ENCODE assay signal across 8 cellular contexts in the genomic region with DNA sequence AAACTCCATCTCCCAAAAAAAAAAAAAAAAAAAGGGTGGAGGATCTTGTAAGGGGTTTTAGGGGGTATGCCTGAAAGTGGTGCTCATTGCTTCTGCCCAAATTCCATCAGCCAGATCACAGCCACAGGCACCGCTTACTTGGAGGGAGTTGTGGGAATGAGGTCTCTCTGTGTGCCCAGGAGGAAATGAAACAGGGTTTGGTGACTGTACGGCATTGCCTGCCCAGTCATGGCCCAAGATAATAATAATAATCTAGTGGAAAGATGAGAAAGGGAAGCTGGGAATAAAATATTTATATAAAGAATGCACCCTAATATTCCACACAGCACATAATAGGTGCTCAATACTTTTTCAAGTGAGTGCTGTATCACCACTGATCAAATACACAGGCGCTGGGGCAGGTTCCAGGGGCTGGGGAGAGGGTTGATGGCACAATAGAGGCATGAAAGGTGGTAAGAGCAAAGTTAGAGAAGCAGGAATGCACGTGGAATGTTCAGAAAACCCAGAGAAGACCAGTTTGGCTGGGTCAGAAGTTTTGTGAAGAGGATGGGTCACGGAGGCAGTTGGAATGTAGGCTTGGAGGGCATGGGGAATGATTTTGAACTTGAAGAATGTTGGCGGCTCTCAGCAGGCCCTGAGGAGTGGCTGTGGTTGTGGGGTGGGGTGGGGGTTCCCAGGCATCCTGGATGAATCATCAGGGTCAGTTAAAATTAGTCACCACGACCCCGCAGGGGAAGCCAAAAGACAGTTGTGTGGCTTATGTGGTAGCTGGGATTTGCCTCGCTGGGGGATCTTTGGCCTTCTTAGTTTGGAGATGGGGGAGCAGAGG. TPM values are rescaled to one million over a fixed set of nuclear protein-coding genes. Genes with fewer than 3 reads are reported as not detected.
A peak's percentile ranks its signal among the peaks of the same experiment; 100 is the strongest.
DNase-seq lines count a peak whose midpoint lies in the region; TF ChIP-seq lines count a peak whose summit lies in the region.

No MANE protein-coding gene starts in this region.

- H3K9ac ChIP-seq in Karpas-422 (ENCODE audit: low read length) = no peak overlapping the region

- H3K9me3 Mint-ChIP-seq in CD14-positive monocyte = peaks cover 0 to 6% (median 0%) of the 10 kb centered on the region in 7 donors

- H3K9me3 ChIP-seq in Karpas-422 (ENCODE audit: low read length) = no peaks in the 10 kb centered on the region

- H3K4me2 ChIP-seq in Karpas-422 (ENCODE audit: low read depth, low read length, poor library complexity, severe bottlenecking) = no peak overlapping the region

- H3K9me2 ChIP-seq in Karpas-422 (replicated peaks; ENCODE audit: insufficient read depth, low read length) = no peaks in the 10 kb centered on the region

- H3K27ac ChIP-seq in Karpas-422 (ENCODE audit: low read length) (no peak overlapping the region), substantia nigra (ENCODE audit: low read depth, low read length, poor library complexity, severe bottlenecking) (no peak overlapping the region)

- in situ Hi-C loops in G401 (cut with HindIII; ENCODE audit: low sequenced_read_pairs) = no loop called here

- peak overlapping the region; percentile 27 to 96 (median 87) for H3K27ac Mint-ChIP-seq in CD14-positive monocyte

- H3K79me2 ChIP-seq in Karpas-422 (ENCODE audit: low read length) = no peaks in the 10 kb centered on the region

- TF ChIP-seq CTCF in CD14-positive monocyte (IDR thresholded peaks at IDR 0.05) = no peak

- H4K20me1 ChIP-seq in Karpas-422 (ENCODE audit: insufficient read depth, low read depth, low read length) = no peaks in the 10 kb centered on the region

- peaks cover 11 to 23% (median 23%) of the 10 kb centered on the region in 3 donors for H3K27me3 Mint-ChIP-seq in CD14-positive monocyte (ENCODE audit: low read depth in 3 of 3)

- H3K36me3 ChIP-seq in Karpas-422 (ENCODE audit: insufficient read depth, low read length) = no peaks in the 10 kb centered on the region

- H3K4me3 ChIP-seq in Karpas-422 (ENCODE audit: low read length) (no peak overlapping the region), skeletal muscle cell (ENCODE audit: low read depth, low read length) (no peak overlapping the region)

- intact Hi-C loops in CD14-positive monocyte (cut with micrococcal nuclease) = loop anchor here (10.0 kb wide), 2 partner anchors 195 to 285 kb away; no protein-coding TSS in a partner anchor

- H2AFZ ChIP-seq in Karpas-422 (ENCODE audit: low read length) = no peak overlapping the region

- H3K4me3 Mint-ChIP-seq in CD14-positive monocyte = no peak overlapping the region

- DNase-seq in CD14-positive monocyte (ENCODE audit: low spot score) (peak; percentile 81), Karpas-422 (peak; percentile 31), fibroblast of the conjunctiva (ENCODE audit: low read depth) (peak; percentile 95), skeletal muscle cell (ENCODE audit: low read depth) (peak; percentile 95), substantia nigra (lab: John Stamatoyannopoulos, UW) (no peak), G401 (ENCODE audit: low spot score) (no peak), DMS79 (lab: John Stamatoyannopoulos, UW) (no peak)
- peak; percentile 75 for DNase-seq in activated CD8-positive, alpha-beta memory T cell treated with anti-CD3 and anti-CD28 coated beads, Interleukin-2, amount 50 U/mL, for 48 hours

- no peaks in the 10 kb centered on the region for H3K27me3 ChIP-seq in Karpas-422 (ENCODE audit: low read length)

- H3K36me3 Mint-ChIP-seq in CD14-positive monocyte = no peaks in the 10 kb centered on the region

- peaks cover 5% of the 10 kb centered on the region; the same call in 1 of the 2 replicates for H3K4me1 ChIP-seq in Karpas-422 (ENCODE audit: low read length)

- H3K4me1 Mint-ChIP-seq in CD14-positive monocyte = peaks cover 45% of the 10 kb centered on the region

RNA-seq across cellular contexts. Expression of a gene that starts 12.5 kb away (rescaled TPM):
- not detected for polyA plus RNA-seq in CD14-positive monocyte
- total RNA-seq in Karpas-422 (2014; rRNA removed; shearing (Covaris generic); ENCODE audit: low replicate concordance) = not detected in 2 replicates
- not detected in 2 replicates for total RNA-seq in G401 (2014; rRNA removed; shearing (Covaris generic))

RNA-seq across cellular contexts. Expression of a gene that starts 18.6 kb away (rescaled TPM):
- 10 to 100 TPM in 1 of 2 donors, 1 to 10 TPM in 1; 7.6 to 13.6 TPM for polyA plus RNA-seq in CD14-positive monocyte
- total RNA-seq in Karpas-422 (2014; rRNA removed; shearing (Covaris generic); ENCODE audit: low replicate concordance) = 0.11 and 0.37 TPM in 2 replicates
- total RNA-seq in G401 (2014; rRNA removed; shearing (Covaris generic)) = 0.03 and 0.12 TPM in 2 replicates

Comparison
In these comparisons a context has a peak if more than half of its experiments do, and no peak if none do; other contexts are left out.
1. DNase-seq: peak in CD14-positive monocyte (single experiment), Karpas-422 (single experiment), activated CD8-positive, alpha-beta memory T cell treated with anti-CD3 and anti-CD28 coated beads, Interleukin-2, amount 50 U/mL, for 48 hours (single experiment), fibroblast of the conjunctiva (single experiment) and skeletal muscle cell (single experiment); none in substantia nigra (0 of 49), G401 (single experiment) and DMS79 (single experiment).